Comparison of ENCODE assay signal across 30 cellular contexts in the genomic region with DNA sequence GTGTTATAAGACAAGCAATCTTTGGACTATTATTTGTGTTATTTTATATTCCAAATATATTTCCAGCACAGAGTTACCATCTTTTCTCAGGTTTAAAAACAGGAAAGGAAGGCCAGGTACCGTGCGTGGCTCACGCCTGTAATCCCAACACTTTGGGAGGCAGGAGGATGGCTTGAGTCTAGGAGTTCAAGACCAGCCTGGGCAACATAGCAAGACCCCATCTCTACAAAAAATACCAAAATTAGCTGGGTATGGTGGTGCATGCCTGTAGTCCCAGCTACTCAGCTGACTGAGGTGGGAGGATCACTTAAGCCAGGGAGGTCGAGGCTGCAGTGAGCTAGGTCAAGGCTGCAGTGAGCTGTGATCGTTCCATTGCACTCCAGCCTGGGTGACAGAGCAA.
"Had no signal": no experiment of that assay in that cellular context is flagged by ENCODE, and none has a peak within 500 bp of the region (broad histone marks: within the 10 kb centered on the region; RNA-seq: fewer than 3 reads in every experiment).

No MANE protein-coding gene starts in this region.

- H3K27me3 Mint-ChIP-seq: naive thymus-derived CD8-positive, alpha-beta T cell; progenitor cell of endocrine pancreas; stimulated activated memory B cell treated with anti-CD40 and anti-IgM and Interleukin-4, amounts not matched to agents 10 μg/mL and 1 μg/mL and 100 μg/mL, for 72 hours; stimulated activated naive CD8-positive, alpha-beta T cell treated with anti-CD3 and anti-CD28 coated beads, Interleukin-15, amount 100 ng/mL, for 72 hours; type B pancreatic cell had no signal

- H3K36me3 ChIP-seq: ovary, suprapubic skin, tibial artery, transverse colon, upper lobe of right lung, uterus had no signal

- H3K9ac ChIP-seq: neural progenitor cell, parathyroid adenoma had no signal

- H3K79me2 ChIP-seq: parathyroid adenoma had no signal

- DNase-seq: naive thymus-derived CD8-positive, alpha-beta T cell; occipital lobe; ovary; psoas muscle; right cardiac atrium; spleen; stimulated activated CD4-positive, alpha-beta T cell treated with anti-CD3 and anti-CD28 coated beads, Interleukin-12 subunit alpha, Interleukin-12 subunit beta, amount 100 ng/mL, for 4 hours; stimulated activated CD4-positive, alpha-beta T cell treated with anti-CD3 and anti-CD28 coated beads, Interleukin-1b, Interleukin-23, amount 100 ng/mL, for 48 hours; stimulated activated CD4-positive, alpha-beta T cell treated with anti-CD3 and anti-CD28 coated beads, Interleukin-4, amount 100 ng/mL, for 1 hour; stimulated activated CD4-positive, alpha-beta T cell treated with anti-CD3 and anti-CD28 coated beads, Interleukin-4, amount 100 ng/mL, for 4 hours; stimulated activated CD8-positive, alpha-beta memory T cell treated with anti-CD3 and anti-CD28 coated beads, Interleukin-4, amount 100 ng/mL, for 48 hours; stimulated activated naive CD4-positive, alpha-beta T cell; stimulated activated naive CD8-positive, alpha-beta T cell treated with anti-CD3 and anti-CD28 coated beads, Interleukin-15, amount 100 ng/mL, for 72 hours; stimulated activated naive CD8-positive, alpha-beta T cell treated with anti-CD3 and anti-CD28 coated beads, Interleukin-15, Interleukin-2, amounts not matched to agents 100 U/mL and 50 U/mL, for 24 hours; substantia nigra; testis; tibial artery; transverse colon; upper lobe of right lung; uterus had no signal

- H3K4me2 ChIP-seq: neural progenitor cell, smooth muscle cell had no signal

- H2AFZ ChIP-seq: neural progenitor cell, parathyroid adenoma had no signal

- H3K9me3 ChIP-seq: ovary, psoas muscle, spleen, suprapubic skin, testis, tibial artery, transverse colon, upper lobe of right lung, uterus had no signal

- H3K27ac Mint-ChIP-seq: naive thymus-derived CD8-positive, alpha-beta T cell; nephron; neural progenitor cell; progenitor cell of endocrine pancreas; stimulated activated memory B cell treated with anti-CD40 and anti-IgM and Interleukin-4, amounts not matched to agents 10 μg/mL and 1 μg/mL and 100 μg/mL, for 72 hours; stimulated activated naive CD8-positive, alpha-beta T cell treated with anti-CD3 and anti-CD28 coated beads, Interleukin-15, amount 100 ng/mL, for 72 hours; type B pancreatic cell had no signal

- H3K4me1 ChIP-seq: parathyroid adenoma, spleen, suprapubic skin, testis, tibial artery, transverse colon, upper lobe of right lung, uterus had no signal

- H3K4me3 ChIP-seq: neural progenitor cell, ovary, psoas muscle, skin epidermis, smooth muscle cell, spleen, suprapubic skin, testis, tibial artery, transverse colon, upper lobe of right lung, uterus had no signal

- ATAC-seq: naive thymus-derived CD8-positive, alpha-beta T cell; psoas muscle; right cardiac atrium; sciatic nerve; stimulated activated memory B cell treated with anti-CD40 and anti-IgM and Interleukin-4, amounts not matched to agents 10 μg/mL and 1 μg/mL and 100 μg/mL, for 72 hours; stimulated activated naive CD8-positive, alpha-beta T cell treated with anti-CD3 and anti-CD28 coated beads, Interleukin-15, amount 100 ng/mL, for 72 hours; stimulated activated naive CD8-positive, alpha-beta T cell treated with anti-CD3 and anti-CD28 coated beads, Interleukin-15, Interleukin-2, amounts not matched to agents 100 U/mL and 50 U/mL, for 24 hours; upper lobe of right lung had no signal

- H3K27ac ChIP-seq: neural progenitor cell, ovary, parathyroid adenoma, psoas muscle, skin epidermis, spleen, suprapubic skin, testis, tibial artery, transverse colon, upper lobe of right lung, uterus had no signal

- H3K4me3 Mint-ChIP-seq: naive thymus-derived CD8-positive, alpha-beta T cell; nephron; neural progenitor cell; stimulated activated memory B cell treated with anti-CD40 and anti-IgM and Interleukin-4, amounts not matched to agents 10 μg/mL and 1 μg/mL and 100 μg/mL, for 72 hours; stimulated activated naive CD8-positive, alpha-beta T cell treated with anti-CD3 and anti-CD28 coated beads, Interleukin-15, amount 100 ng/mL, for 72 hours; type B pancreatic cell had no signal

- H3K27me3 ChIP-seq: neural progenitor cell, ovary, spleen, suprapubic skin, testis, tibial artery, transverse colon, upper lobe of right lung, uterus had no signal

- H3K4me1 Mint-ChIP-seq: neural progenitor cell; stimulated activated memory B cell treated with anti-CD40 and anti-IgM and Interleukin-4, amounts not matched to agents 10 μg/mL and 1 μg/mL and 100 μg/mL, for 72 hours; stimulated activated naive CD8-positive, alpha-beta T cell treated with anti-CD3 and anti-CD28 coated beads, Interleukin-15, amount 100 ng/mL, for 72 hours had no signal

- H3K9me3 Mint-ChIP-seq: naive thymus-derived CD8-positive, alpha-beta T cell; nephron; neural progenitor cell; stimulated activated memory B cell treated with anti-CD40 and anti-IgM and Interleukin-4, amounts not matched to agents 10 μg/mL and 1 μg/mL and 100 μg/mL, for 72 hours; stimulated activated naive CD8-positive, alpha-beta T cell treated with anti-CD3 and anti-CD28 coated beads, Interleukin-15, amount 100 ng/mL, for 72 hours; type B pancreatic cell had no signal
